Comparison of ENCODE assay signal across 31 cellular contexts in the genomic region with DNA sequence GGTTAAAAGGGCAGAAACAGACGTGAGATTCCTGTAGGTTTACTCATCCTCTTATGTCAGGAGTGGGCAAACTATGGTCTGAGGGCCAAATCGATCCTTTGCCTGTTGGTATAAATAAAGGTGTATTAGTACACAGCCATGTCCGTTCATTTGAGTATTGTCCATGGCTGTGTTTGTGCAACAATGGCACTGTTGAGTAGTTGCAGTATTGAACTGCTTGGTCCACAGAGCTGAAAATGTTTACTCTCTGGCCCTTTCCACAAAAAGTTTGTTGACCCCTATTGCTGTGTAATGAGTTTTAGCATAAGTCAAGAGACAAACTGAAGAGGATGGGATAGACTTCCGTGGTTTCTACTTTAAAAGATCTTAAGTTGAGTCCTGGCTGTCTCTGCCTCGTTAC. TPM values are rescaled to one million over a fixed set of nuclear protein-coding genes. Genes with fewer than 3 reads are reported as not detected.
"Had no signal": no experiment of that assay in that cellular context is flagged by ENCODE, and none has a peak within 500 bp of the region (broad histone marks: within the 10 kb centered on the region; RNA-seq: fewer than 3 reads in every experiment).

No MANE protein-coding gene starts in this region.

- H3K4me3 Mint-ChIP-seq: naive thymus-derived CD8-positive, alpha-beta T cell; natural killer cell treated with Interleukin-12 subunit alpha and Interleukin-12 subunit beta and Interleukin-15 and Interleukin-18, amount 100 ng/mL, for 72 hours; neural progenitor cell; stimulated activated memory B cell treated with anti-CD40 and anti-IgM and Interleukin-4, amounts not matched to agents 10 μg/mL and 1 μg/mL and 100 μg/mL, for 72 hours; stimulated activated naive CD8-positive, alpha-beta T cell treated with anti-CD3 and anti-CD28 coated beads, Interleukin-15, amount 100 ng/mL, for 72 hours; type B pancreatic cell had no signal

- H3K79me2 ChIP-seq: parathyroid adenoma had no signal

- H3K27ac Mint-ChIP-seq: naive thymus-derived CD8-positive, alpha-beta T cell; natural killer cell treated with Interleukin-12 subunit alpha and Interleukin-12 subunit beta and Interleukin-15 and Interleukin-18, amount 100 ng/mL, for 72 hours; neural progenitor cell; progenitor cell of endocrine pancreas; stimulated activated memory B cell treated with anti-CD40 and anti-IgM and Interleukin-4, amounts not matched to agents 10 μg/mL and 1 μg/mL and 100 μg/mL, for 72 hours; stimulated activated naive CD8-positive, alpha-beta T cell treated with anti-CD3 and anti-CD28 coated beads, Interleukin-15, amount 100 ng/mL, for 72 hours; type B pancreatic cell had no signal

- H3K4me2 ChIP-seq: neural progenitor cell, smooth muscle cell had no signal

- H3K27me3 Mint-ChIP-seq: naive thymus-derived CD8-positive, alpha-beta T cell; progenitor cell of endocrine pancreas; stimulated activated memory B cell treated with anti-CD40 and anti-IgM and Interleukin-4, amounts not matched to agents 10 μg/mL and 1 μg/mL and 100 μg/mL, for 72 hours; stimulated activated naive CD8-positive, alpha-beta T cell treated with anti-CD3 and anti-CD28 coated beads, Interleukin-15, amount 100 ng/mL, for 72 hours; type B pancreatic cell had no signal

- H3K4me1 Mint-ChIP-seq: naive thymus-derived CD8-positive, alpha-beta T cell; stimulated activated memory B cell treated with anti-CD40 and anti-IgM and Interleukin-4, amounts not matched to agents 10 μg/mL and 1 μg/mL and 100 μg/mL, for 72 hours; stimulated activated naive CD8-positive, alpha-beta T cell treated with anti-CD3 and anti-CD28 coated beads, Interleukin-15, amount 100 ng/mL, for 72 hours had no signal

- H3K36me3 ChIP-seq: neural progenitor cell, ovary, spleen, suprapubic skin, tibial artery, transverse colon, upper lobe of right lung, uterus had no signal

- H3K4me3 ChIP-seq: neural progenitor cell, ovary, psoas muscle, skin epidermis, smooth muscle cell, spleen, suprapubic skin, testis, tibial artery, transverse colon, upper lobe of right lung, uterus had no signal

- H3K27ac ChIP-seq: neural progenitor cell, ovary, parathyroid adenoma, psoas muscle, skin epidermis, spleen, suprapubic skin, testis, tibial artery, transverse colon, upper lobe of right lung, uterus had no signal

- H3K36me3 Mint-ChIP-seq: naive thymus-derived CD8-positive, alpha-beta T cell; natural killer cell treated with Interleukin-12 subunit alpha and Interleukin-12 subunit beta and Interleukin-15 and Interleukin-18, amount 100 ng/mL, for 72 hours; stimulated activated memory B cell treated with anti-CD40 and anti-IgM and Interleukin-4, amounts not matched to agents 10 μg/mL and 1 μg/mL and 100 μg/mL, for 72 hours; type B pancreatic cell had no signal

- ATAC-seq: naive thymus-derived CD8-positive, alpha-beta T cell; natural killer cell treated with Interleukin-12 subunit alpha and Interleukin-12 subunit beta and Interleukin-15 and Interleukin-18, amount 100 ng/mL, for 72 hours; psoas muscle; right cardiac atrium; sciatic nerve; stimulated activated memory B cell treated with anti-CD40 and anti-IgM and Interleukin-4, amounts not matched to agents 10 μg/mL and 1 μg/mL and 100 μg/mL, for 72 hours; stimulated activated naive CD8-positive, alpha-beta T cell treated with anti-CD3 and anti-CD28 coated beads, Interleukin-15, amount 100 ng/mL, for 72 hours; stimulated activated naive CD8-positive, alpha-beta T cell treated with anti-CD3 and anti-CD28 coated beads, Interleukin-15, Interleukin-2, amounts not matched to agents 100 U/mL and 50 U/mL, for 24 hours; upper lobe of right lung had no signal

- H3K9me3 ChIP-seq: ovary, psoas muscle, spleen, suprapubic skin, testis, tibial artery, transverse colon, upper lobe of right lung, uterus had no signal

- H3K9ac ChIP-seq: neural progenitor cell, parathyroid adenoma had no signal

- H3K4me1 ChIP-seq: parathyroid adenoma, psoas muscle, spleen, suprapubic skin, testis, tibial artery, transverse colon, upper lobe of right lung, uterus had no signal

- H3K27me3 ChIP-seq: neural progenitor cell, ovary, suprapubic skin, testis, tibial artery, transverse colon, upper lobe of right lung, uterus had no signal

- DNase-seq: naive thymus-derived CD8-positive, alpha-beta T cell; occipital lobe; ovary; posterior cingulate gyrus; psoas muscle; right cardiac atrium; spleen; stimulated activated CD4-positive, alpha-beta T cell treated with anti-CD3 and anti-CD28 coated beads, Interleukin-12 subunit alpha, Interleukin-12 subunit beta, amount 100 ng/mL, for 4 hours; stimulated activated CD4-positive, alpha-beta T cell treated with anti-CD3 and anti-CD28 coated beads, Interleukin-1b, Interleukin-23, amount 100 ng/mL, for 48 hours; stimulated activated CD4-positive, alpha-beta T cell treated with anti-CD3 and anti-CD28 coated beads, Interleukin-4, amount 100 ng/mL, for 1 hour; stimulated activated CD4-positive, alpha-beta T cell treated with anti-CD3 and anti-CD28 coated beads, Interleukin-4, amount 100 ng/mL, for 4 hours; stimulated activated CD8-positive, alpha-beta memory T cell treated with anti-CD3 and anti-CD28 coated beads, Interleukin-4, amount 100 ng/mL, for 48 hours; stimulated activated naive CD4-positive, alpha-beta T cell; stimulated activated naive CD8-positive, alpha-beta T cell treated with anti-CD3 and anti-CD28 coated beads, Interleukin-15, amount 100 ng/mL, for 72 hours; stimulated activated naive CD8-positive, alpha-beta T cell treated with anti-CD3 and anti-CD28 coated beads, Interleukin-15, Interleukin-2, amounts not matched to agents 100 U/mL and 50 U/mL, for 24 hours; substantia nigra; testis; tibial artery; transverse colon; upper lobe of right lung; uterus had no signal

- H3K9me3 Mint-ChIP-seq: natural killer cell treated with Interleukin-12 subunit alpha and Interleukin-12 subunit beta and Interleukin-15 and Interleukin-18, amount 100 ng/mL, for 72 hours; neural progenitor cell; stimulated activated memory B cell treated with anti-CD40 and anti-IgM and Interleukin-4, amounts not matched to agents 10 μg/mL and 1 μg/mL and 100 μg/mL, for 72 hours; stimulated activated naive CD8-positive, alpha-beta T cell treated with anti-CD3 and anti-CD28 coated beads, Interleukin-15, amount 100 ng/mL, for 72 hours; type B pancreatic cell had no signal

- H2AFZ ChIP-seq: neural progenitor cell, parathyroid adenoma had no signal

RNA-seq across cellular contexts. Expression of a gene that starts 59.0 kb away (rescaled TPM):
- polyA plus RNA-seq: naive thymus-derived CD8-positive, alpha-beta T cell had no signal
